In genomic region chr14:68744613-68745012, GRCh38 we compare ENCODE assay signal across 26 cellular contexts.
"Had no signal": no experiment of that assay in that cellular context is flagged by ENCODE, and none has a peak within 500 bp of the region (broad histone marks: within the 10 kb centered on the region; RNA-seq: fewer than 3 reads in every experiment).

No MANE protein-coding gene starts in this region.

- H3K27ac Mint-ChIP-seq: memory B cell; natural killer cell; progenitor cell of endocrine pancreas; stimulated activated naive B cell treated with anti-CD40 and anti-IgM and Interleukin-4, amounts not matched to agents 10 μg/mL and 1 μg/mL and 100 μg/mL, for 72 hours had no signal

- H3K27me3 Mint-ChIP-seq: memory B cell; naive B cell; progenitor cell of endocrine pancreas; stimulated activated naive B cell treated with anti-CD40 and anti-IgM and Interleukin-4, amounts not matched to agents 10 μg/mL and 1 μg/mL and 100 μg/mL, for 72 hours had no signal

- H3K27me3 ChIP-seq: hepatocyte, stomach, testis, thyroid gland, transverse colon, upper lobe of right lung had no signal

- H3K9me3 ChIP-seq: neutrophil, stomach, testis, thyroid gland, transverse colon, upper lobe of right lung had no signal

- H3K9ac ChIP-seq: parathyroid adenoma had no signal

- H3K27ac ChIP-seq: heart right ventricle, hepatocyte, left ventricle myocardium inferior, neutrophil, parathyroid adenoma, skin epidermis, stomach, testis, thyroid gland, transverse colon, upper lobe of right lung had no signal

- H3K36me3 Mint-ChIP-seq: memory B cell, naive B cell, natural killer cell had no signal

- ATAC-seq: heart right ventricle; natural killer cell; right cardiac atrium; sciatic nerve; stimulated activated naive B cell treated with anti-CD40 and anti-IgM and Interleukin-4, amounts not matched to agents 10 μg/mL and 1 μg/mL and 100 μg/mL, for 72 hours; stimulated activated naive CD8-positive, alpha-beta T cell treated with anti-CD3 and anti-CD28 coated beads, Interleukin-15, Interleukin-2, amounts not matched to agents 100 U/mL and 50 U/mL, for 24 hours; upper lobe of right lung had no signal

- H3K4me3 Mint-ChIP-seq: memory B cell; natural killer cell; neural crest cell; stimulated activated naive B cell treated with anti-CD40 and anti-IgM and Interleukin-4, amounts not matched to agents 10 μg/mL and 1 μg/mL and 100 μg/mL, for 72 hours had no signal

- DNase-seq: heart right ventricle; islet precursor cell; left ventricle myocardium inferior; naive B cell; natural killer cell; occipital lobe; right cardiac atrium; stimulated activated CD4-positive, alpha-beta T cell treated with anti-CD3 and anti-CD28 coated beads, Interleukin-12 subunit alpha, Interleukin-12 subunit beta, amount 100 ng/mL, for 4 hours; stimulated activated CD4-positive, alpha-beta T cell treated with anti-CD3 and anti-CD28 coated beads, Interleukin-15, amount 100 ng/mL, for 24 hours; stimulated activated CD4-positive, alpha-beta T cell treated with anti-CD3 and anti-CD28 coated beads, Interleukin-2, amount 100 ng/mL, for 24 hours; stimulated activated CD4-positive, alpha-beta T cell treated with anti-CD3 and anti-CD28 coated beads, Interleukin-4, amount 100 ng/mL, for 1 hour; stimulated activated naive B cell treated with anti-CD40 and anti-IgM and Interleukin-4, amounts not matched to agents 10 μg/mL and 1 μg/mL and 100 μg/mL, for 72 hours; stimulated activated naive CD8-positive, alpha-beta T cell treated with anti-CD3 and anti-CD28 coated beads, Interleukin-15, Interleukin-2, amounts not matched to agents 100 U/mL and 50 U/mL, for 24 hours; stomach; testis; thyroid gland; transverse colon; upper lobe of right lung had no signal

- H3K4me3 ChIP-seq: heart right ventricle, hepatocyte, left ventricle myocardium inferior, skin epidermis, stomach, testis, thyroid gland, transverse colon, upper lobe of right lung had no signal

- H3K4me2 ChIP-seq: hepatocyte had no signal

- H3K36me3 ChIP-seq: heart right ventricle, left ventricle myocardium inferior, neutrophil, stomach, thyroid gland, transverse colon, upper lobe of right lung had no signal

- H3K4me1 ChIP-seq: stomach, testis had no signal

- H3K79me2 ChIP-seq: hepatocyte, parathyroid adenoma had no signal

- H2AFZ ChIP-seq: hepatocyte, parathyroid adenoma had no signal

- H3K9me3 Mint-ChIP-seq: memory B cell, naive B cell, natural killer cell had no signal
